In the genomic region with DNA sequence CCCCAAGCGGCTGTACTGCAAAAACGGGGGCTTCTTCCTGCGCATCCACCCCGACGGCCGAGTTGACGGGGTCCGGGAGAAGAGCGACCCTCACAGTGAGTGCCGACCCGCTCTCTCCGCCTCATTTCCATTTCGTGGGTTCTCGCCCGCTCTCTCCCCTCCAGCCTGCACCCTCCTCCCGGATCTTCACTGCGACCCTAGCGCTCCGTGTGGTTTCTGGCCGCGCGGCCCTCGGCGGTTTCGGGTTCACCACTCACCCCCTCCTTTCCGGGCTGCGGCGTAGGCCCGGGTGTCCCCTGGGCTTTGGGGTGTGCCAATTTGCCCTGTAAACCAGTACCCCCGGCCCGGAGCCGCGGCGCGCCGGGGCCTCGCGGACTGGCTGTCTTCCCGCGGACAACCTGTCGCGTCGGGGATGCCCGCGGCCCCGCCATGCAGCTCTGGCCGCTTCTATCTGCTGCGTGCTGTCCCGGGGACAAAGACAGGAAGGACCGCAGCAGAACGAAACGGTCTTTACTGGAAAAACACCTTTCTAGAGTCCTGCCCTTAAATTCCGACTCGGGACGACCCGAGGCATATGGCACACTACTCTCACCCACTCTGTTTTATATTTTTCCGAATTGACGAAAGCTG, we compare ENCODE assay signal across 9 cellular contexts. TPM values are rescaled to one million over a fixed set of nuclear protein-coding genes. Genes with fewer than 3 reads are reported as not detected.
DNase-seq lines count a peak whose midpoint lies in the region; ATAC-seq and TF ChIP-seq lines count a peak whose summit lies in the region.
"Had no signal": no experiment of that assay in that cellular context is flagged by ENCODE, and none has a peak within 500 bp of the region (broad histone marks: within the 10 kb centered on the region; RNA-seq: fewer than 3 reads in every experiment).

No MANE protein-coding gene starts in this region.

- peaks cover 12% of the 10 kb centered on the region for H3K4me1 ChIP-seq in CD4-positive, CD25-positive, alpha-beta regulatory T cell (ENCODE audit: control insufficient read depth, insufficient read depth, low read length, poor library complexity, severe bottlenecking)
- H3K4me1 ChIP-seq in Panc1 (ENCODE audit: control insufficient read depth, insufficient read depth, low read length) (peaks cover 17% of the 10 kb centered on the region), body of pancreas (peaks cover 16% of the 10 kb centered on the region), iPS-18a (ENCODE audit: control insufficient read depth, low read depth, low read length) (peaks cover 40% of the 10 kb centered on the region), skeletal muscle satellite cell (ENCODE audit: control insufficient read depth, insufficient read depth, low read length) (peaks cover 41% of the 10 kb centered on the region)

- no TSS peak for BruUV-seq in Panc1 (replicated peaks; lab: Mats Ljungman, UMichigan)

- TF ChIP-seq POLR2A in body of pancreas (IDR thresholded peaks at IDR 0.05), result no peak

- H3K4me3 Mint-ChIP-seq in CD4-positive, CD25-positive, alpha-beta regulatory T cell, result peak overlapping the region; percentile 47 to 82 (median 66)

- H3K27ac ChIP-seq in CD4-positive, CD25-positive, alpha-beta regulatory T cell (ENCODE audit: insufficient read depth, low read length, poor library complexity, severe bottlenecking), result no peak overlapping the region
- H3K27ac ChIP-seq in Panc1 (ENCODE audit: low read length), result peak overlapping the region; percentile 89
- H3K27ac ChIP-seq in body of pancreas, result no peak overlapping the region
- H3K27ac ChIP-seq in iPS-18a (ENCODE audit: low read length), result peak overlapping the region; percentile 88
- H3K27ac ChIP-seq: VCaP had no signal

- peak overlapping the region; percentile 84 for H3K4me2 ChIP-seq in skeletal muscle satellite cell (ENCODE audit: low read length)

- in situ Hi-C loops in Panc1 (cut with HindIII; ENCODE audit: low pct_unique_long_range_greater_than_20kb, low sequenced_read_pairs), result no loop called here

- H3K9me3 Mint-ChIP-seq in CD4-positive, CD25-positive, alpha-beta regulatory T cell, result peaks cover 0 to 2% (median 0%) of the 10 kb centered on the region in 7 donors

- TF ChIP-seq CTCF in Panc1 (IDR thresholded peaks at IDR 0.05) (peak; percentile 2; the same call in 1 of the 2 replicates), body of pancreas (IDR thresholded peaks at IDR 0.05) (no peak)

- no peaks in the 10 kb centered on the region for H3K36me3 Mint-ChIP-seq in CD4-positive, CD25-positive, alpha-beta regulatory T cell

- ATAC-seq in CD4-positive, CD25-positive, alpha-beta regulatory T cell (ENCODE audit: low read depth in 2 of 2), result peak; percentile 9 to 38
- ATAC-seq in GM18868 (IDR thresholded peaks at IDR 0.05; ENCODE audit: unreplicated experiment) (peak; percentile 47), HG03045 (IDR thresholded peaks at IDR 0.05; ENCODE audit: unreplicated experiment) (peak; percentile 49), Panc1 (peak; percentile 71), body of pancreas (peak; percentile 58)

- no peaks in the 10 kb centered on the region for H3K9me3 ChIP-seq in CD4-positive, CD25-positive, alpha-beta regulatory T cell (ENCODE audit: control insufficient read depth in 2 of 2, low read length in 2 of 2)
- H3K9me3 ChIP-seq in Panc1 (ENCODE audit: control insufficient read depth, insufficient read depth, low read depth, low read length), result no peaks in the 10 kb centered on the region
- no peaks in the 10 kb centered on the region for H3K9me3 ChIP-seq in body of pancreas
- no peaks in the 10 kb centered on the region for H3K9me3 ChIP-seq in iPS-18a (ENCODE audit: control insufficient read depth, low read depth, low read length)
- H3K9me3 ChIP-seq in skeletal muscle satellite cell (replicated peaks; ENCODE audit: low read length), result no peaks in the 10 kb centered on the region

- H3K4me3 ChIP-seq in CD4-positive, CD25-positive, alpha-beta regulatory T cell (ENCODE audit: low read depth, low read length), result peak overlapping the region; percentile 63
- H3K4me3 ChIP-seq in Panc1 (ENCODE audit: low read depth in 2 of 2, low read length in 2 of 2) (peak overlapping the region; percentile 73 to 77), body of pancreas (peak overlapping the region in 1 of 2 donors; percentile 56), iPS-18a (ENCODE audit: low read length) (peak overlapping the region; percentile 89), skeletal muscle satellite cell (ENCODE audit: low read length) (peak overlapping the region; percentile 88)

- no peak overlapping the region for H3K27ac Mint-ChIP-seq in CD4-positive, CD25-positive, alpha-beta regulatory T cell

- H3K27me3 Mint-ChIP-seq in CD4-positive, CD25-positive, alpha-beta regulatory T cell, result peaks cover 78% of the 10 kb centered on the region

- H3K36me3 ChIP-seq in CD4-positive, CD25-positive, alpha-beta regulatory T cell (ENCODE audit: control insufficient read depth, insufficient read depth, low read length), result no peaks in the 10 kb centered on the region
- H3K36me3 ChIP-seq in Panc1 (ENCODE audit: control insufficient read depth, insufficient read depth, low read length) (no peaks in the 10 kb centered on the region), body of pancreas (replicated peaks in 1 of 2; ENCODE audit: insufficient read depth in 1 of 2, low read depth in 2 of 2) (no peaks in the 10 kb centered on the region), iPS-18a (ENCODE audit: control insufficient read depth, low read depth, low read length) (peaks cover 35% of the 10 kb centered on the region), skeletal muscle satellite cell (ENCODE audit: insufficient read depth, low read length) (peaks cover 3% of the 10 kb centered on the region)

- DNase-seq in CD4-positive, CD25-positive, alpha-beta regulatory T cell, result peak in 2 of 3 donors; percentile 9 to 12
- DNase-seq in Panc1 (ENCODE audit: low read depth, low spot score) (no peak), body of pancreas (peak; percentile 3 to 18 (median 16)), NCI-H2029 (lab: John Stamatoyannopoulos, UW) (no peak)

- peaks cover 47% of the 10 kb centered on the region for H3K27me3 ChIP-seq in CD4-positive, CD25-positive, alpha-beta regulatory T cell (ENCODE audit: control insufficient read depth, insufficient read depth, low read length)
- H3K27me3 ChIP-seq in Panc1 (ENCODE audit: control insufficient read depth, insufficient read depth, low read length) (no peaks in the 10 kb centered on the region), body of pancreas (peaks cover 0 to 20% of the 10 kb centered on the region in 2 donors), iPS-18a (ENCODE audit: control insufficient read depth, insufficient read depth, low read length) (peaks cover 5% of the 10 kb centered on the region), skeletal muscle satellite cell (ENCODE audit: control insufficient read depth, insufficient read depth, low read length) (no peaks in the 10 kb centered on the region)

- POLR2A ChIA-PET in Panc1 (lab: Charles Lee), result no interaction called here

- H3K9ac ChIP-seq in iPS-18a (ENCODE audit: low read length), result peak overlapping the region; percentile 90
- H3K9ac ChIP-seq in skeletal muscle satellite cell (ENCODE audit: low read depth, low read length), result peak overlapping the region; percentile 89

- CTCF ChIA-PET in Panc1 (lab: Charles Lee), result interaction anchor here (0.6 kb wide), 1 partner anchor 48 kb away, joined by 3 read pairs; no protein-coding TSS in a partner anchor

- peaks cover 5 to 14% (median 12%) of the 10 kb centered on the region in 4 donors for H3K4me1 Mint-ChIP-seq in CD4-positive, CD25-positive, alpha-beta regulatory T cell

- WGBS in body of pancreas, 2 donors, result 1 to 2% methylated on average over 32 to 58 of the region's 58 CpGs

- intact Hi-C loops in Panc1 (cut with micrococcal nuclease; ENCODE audit: unreplicated experiment) (loop anchor here (5.0 kb wide), 2 partner anchors 45 to 70 kb away; no protein-coding TSS in a partner anchor), body of pancreas (cut with DNase I) (no loop called here)

RNA-seq across cellular contexts. Expression of gene FGF2, which starts 0.7 kb away (rescaled TPM):
- total RNA-seq in CD4-positive, CD25-positive, alpha-beta regulatory T cell, result not detected
- polyA plus RNA-seq in CD4-positive, CD25-positive, alpha-beta regulatory T cell, result not detected
- 21.7 TPM for total RNA-seq in Panc1 (2021; ENCODE audit: unreplicated experiment)
- polyA plus RNA-seq in Panc1 (2012; ENCODE audit: insufficient read length), result 7.8 TPM
- 1 to 10 TPM; 1.8 to 2.3 TPM for total RNA-seq in body of pancreas
- total RNA-seq in skeletal muscle satellite cell (2012; rRNA removed), result 26.9 and 53.0 TPM in 2 replicates

Comparison
In these comparisons a context has a peak if more than half of its experiments do, and no peak if none do; other contexts are left out.
1. DNase-seq: peak in CD4-positive, CD25-positive, alpha-beta regulatory T cell (2 of 3) and body of pancreas (4 of 4); none in Panc1 (single experiment) and NCI-H2029 (single experiment).
2. H3K27ac ChIP-seq: peak in Panc1 (single experiment) and iPS-18a (single experiment); none in CD4-positive, CD25-positive, alpha-beta regulatory T cell (single experiment) and body of pancreas (0 of 4).
3. Peak in every context shown above with its lines, with median percentiles within 50 percentile points of each other: ATAC-seq.